ENCODE assay signal across 1 cellular context in genomic region chr6:144284753-144285547, GRCh38.
TF ChIP-seq lines count a peak whose summit lies in the region.

Gene UTRN (plus strand): TSS chr6:144285335. CDS start chr6:144291829, 6,494 bp downstream.

TF ChIP-seq in HEK293, 187 proteins besides CTCF, POLR2A, EP300 and RAD21 (continued from another document):
- TF ChIP-seq ZNF280D (tag by site-specific recombination; IDR thresholded peaks at IDR 0.05) (no peak), ZNF211 (tag by site-specific recombination; IDR thresholded peaks at IDR 0.05; ENCODE audit: low read depth) (no peak), ZBTB26 (tag by site-specific recombination; optimal IDR thresholded peaks at IDR 0.05) (peak; percentile 99), ZSCAN18 (tag by site-specific recombination; IDR thresholded peaks at IDR 0.05) (no peak)
